ENCODE assay signal across 12 cellular contexts in genomic region chr13:48804836-48805601, GRCh38.
DNase-seq lines count a peak whose midpoint lies in the region; ATAC-seq, FAIRE-seq and TF ChIP-seq lines count a peak whose summit lies in the region.
"Had no signal": no experiment of that assay in that cellular context is flagged by ENCODE, and none has a peak within 500 bp of the region (broad histone marks: within the 10 kb centered on the region; RNA-seq: fewer than 3 reads in every experiment).

No MANE protein-coding gene starts in this region.

- peaks cover 2% of the 10 kb centered on the region for H3K36me3 Mint-ChIP-seq in activated T-cell treated with anti-CD3 and anti-CD28 coated beads, Interleukin-2, amount 50 U/mL, for 4 hours (ENCODE audit: insufficient read depth)
- no peaks in the 10 kb centered on the region for H3K36me3 Mint-ChIP-seq in stimulated activated memory B cell treated with anti-CD40 and anti-IgM and Interleukin-4, amounts not matched to agents 10 μg/mL and 1 μg/mL and 100 μg/mL, for 72 hours

- H3K27me3 Mint-ChIP-seq in activated T-cell treated with anti-CD3 and anti-CD28 coated beads, Interleukin-2, amount 50 U/mL, for 4 hours (ENCODE audit: low read depth) = no peaks in the 10 kb centered on the region
- H3K27me3 Mint-ChIP-seq in stimulated activated memory B cell treated with anti-CD40 and anti-IgM and Interleukin-4, amounts not matched to agents 10 μg/mL and 1 μg/mL and 100 μg/mL, for 72 hours = peaks cover 3% of the 10 kb centered on the region

- in situ Hi-C loops in transverse colon (cut with MboI; ENCODE audit: low pct_ligation_motif_present in 1 of 4, low pct_unique_long_range_greater_than_20kb in 1 of 4, low sequenced_read_pairs in 3 of 4) = no loop called here

- H3K9me3 Mint-ChIP-seq in activated T-cell treated with anti-CD3 and anti-CD28 coated beads, Interleukin-2, amount 50 U/mL, for 4 hours = no peaks in the 10 kb centered on the region
- H3K9me3 Mint-ChIP-seq in stimulated activated memory B cell treated with anti-CD40 and anti-IgM and Interleukin-4, amounts not matched to agents 10 μg/mL and 1 μg/mL and 100 μg/mL, for 72 hours = no peaks in the 10 kb centered on the region
- H3K9me3 Mint-ChIP-seq: dendritic cell treated with granulocyte-macrophage colony-stimulating factor and Interleukin-4, amounts not matched to agents 40 ng/mL and 50 ng/mL, for 4 days had no signal

- 75 to 83% methylated on average over 2 to 4 of the region's 4 CpGs for WGBS in transverse colon (ENCODE audit: low coverage in 1 of 2), 2 donors

- H3K9me3 ChIP-seq in transverse colon = no peaks in the 10 kb centered on the region
- H3K9me3 ChIP-seq: left lung had no signal

- TF ChIP-seq POLR2A in transverse colon (IDR thresholded peaks at IDR 0.05) = no peak

- peak; percentile 82 to 86 for ATAC-seq in activated T-cell treated with anti-CD3 and anti-CD28 coated beads, Interleukin-2, amount 50 U/mL, for 4 hours
- ATAC-seq in stimulated activated memory B cell treated with anti-CD40 and anti-IgM and Interleukin-4, amounts not matched to agents 10 μg/mL and 1 μg/mL and 100 μg/mL, for 72 hours = peak; percentile 42
- no peak for ATAC-seq in GM21447 (IDR thresholded peaks at IDR 0.05; ENCODE audit: unreplicated experiment)
- ATAC-seq: left lung had no signal

- no peak overlapping the region for H3K4me3 Mint-ChIP-seq in activated T-cell treated with anti-CD3 and anti-CD28 coated beads, Interleukin-2, amount 50 U/mL, for 4 hours
- H3K4me3 Mint-ChIP-seq in stimulated activated memory B cell treated with anti-CD40 and anti-IgM and Interleukin-4, amounts not matched to agents 10 μg/mL and 1 μg/mL and 100 μg/mL, for 72 hours = no peak overlapping the region
- H3K4me3 Mint-ChIP-seq: dendritic cell treated with granulocyte-macrophage colony-stimulating factor and Interleukin-4, amounts not matched to agents 40 ng/mL and 50 ng/mL, for 4 days had no signal

- H3K36me3 ChIP-seq in transverse colon = no peaks in the 10 kb centered on the region
- H3K36me3 ChIP-seq: left lung had no signal

- no peak for TF ChIP-seq CTCF in transverse colon (IDR thresholded peaks at IDR 0.05)

- no peak for TF ChIP-seq EP300 in transverse colon (IDR thresholded peaks at IDR 0.05; ENCODE audit: low read depth)

- H3K27ac ChIP-seq in transverse colon = no peak overlapping the region
- H3K27ac ChIP-seq: left lung had no signal

- H3K27me3 ChIP-seq in transverse colon = no peaks in the 10 kb centered on the region
- H3K27me3 ChIP-seq: left lung had no signal

- DNase-seq in activated T-cell treated with anti-CD3 and anti-CD28 coated beads, Interleukin-2, amount 50 U/mL, for 4 hours = no peak
- DNase-seq in activated T-cell treated with anti-CD3 and anti-CD28 coated beads for 4 hours (no peak), RCC 7860 (ENCODE audit: low spot score) (peak; percentile 89), RPMI8226 (no peak), transverse colon (no peak)
- DNase-seq in central memory CD4-positive, alpha-beta T cell = peak; percentile 5
- DNase-seq: glutamatergic neuron, left lung, NCI-H226 had no signal

- H3K4me3 ChIP-seq in transverse colon = no peak overlapping the region
- H3K4me3 ChIP-seq: left lung had no signal

- H3K27ac Mint-ChIP-seq in stimulated activated memory B cell treated with anti-CD40 and anti-IgM and Interleukin-4, amounts not matched to agents 10 μg/mL and 1 μg/mL and 100 μg/mL, for 72 hours = no peak overlapping the region
- H3K27ac Mint-ChIP-seq: dendritic cell treated with granulocyte-macrophage colony-stimulating factor and Interleukin-4, amounts not matched to agents 40 ng/mL and 50 ng/mL, for 4 days had no signal

- peaks cover 34% of the 10 kb centered on the region for H3K4me1 Mint-ChIP-seq in activated T-cell treated with anti-CD3 and anti-CD28 coated beads, Interleukin-2, amount 50 U/mL, for 4 hours (ENCODE audit: low read depth)
- H3K4me1 Mint-ChIP-seq in stimulated activated memory B cell treated with anti-CD40 and anti-IgM and Interleukin-4, amounts not matched to agents 10 μg/mL and 1 μg/mL and 100 μg/mL, for 72 hours = no peaks in the 10 kb centered on the region

- intact Hi-C loops in transverse colon (cut with DNase I; ENCODE audit: low total_unique reads) = no loop called here

- FAIRE-seq in RCC 7860 (lab: Jason Lieb, UNC) = peak; percentile 99

- no peaks in the 10 kb centered on the region for H3K4me1 ChIP-seq in transverse colon
- H3K4me1 ChIP-seq: left lung had no signal

Comparison
In these comparisons a context has a peak if more than half of its experiments do, and no peak if none do; other contexts are left out.
1. DNase-seq: peak in RCC 7860 (single experiment) and central memory CD4-positive, alpha-beta T cell (single experiment); none in activated T-cell treated with anti-CD3 and anti-CD28 coated beads, Interleukin-2, amount 50 U/mL, for 4 hours (single experiment), activated T-cell treated with anti-CD3 and anti-CD28 coated beads for 4 hours (single experiment), RPMI8226 (single experiment) and transverse colon (single experiment).